Comparison of ENCODE assay signal across 9 cellular contexts in genomic region chr2:127811922-127812321, GRCh38. TPM values are rescaled to one million over a fixed set of nuclear protein-coding genes. Genes with fewer than 3 reads are reported as not detected.
DNase-seq lines count a peak whose midpoint lies in the region; ATAC-seq and TF ChIP-seq lines count a peak whose summit lies in the region.
"Had no signal": no experiment of that assay in that cellular context is flagged by ENCODE, and none has a peak within 500 bp of the region (broad histone marks: within the 10 kb centered on the region; RNA-seq: fewer than 3 reads in every experiment).

No MANE protein-coding gene starts in this region.

- H3K9ac ChIP-seq in Karpas-422 (ENCODE audit: low read length) = peak overlapping the region; percentile 92

- no peak for DNase-seq in Karpas-422
- DNase-seq in breast epithelium (ENCODE audit: low spot score in 2 of 2) = no peak
- no peak for DNase-seq in naive B cell
- no peak for DNase-seq in central memory CD4-positive, alpha-beta T cell
- no peak for DNase-seq in iPS-NIHi7 (ENCODE audit: extremely low spot score)
- no peak for DNase-seq in DMS53 (lab: John Stamatoyannopoulos, UW)
- DNase-seq: NCI-H2107 had no signal

- H3K27ac ChIP-seq in C4-2B (peak overlapping the region; percentile 88), Karpas-422 (ENCODE audit: low read length) (peak overlapping the region; percentile 80), breast epithelium (peak overlapping the region; percentile 97)

- no peaks in the 10 kb centered on the region for H3K9me3 Mint-ChIP-seq in naive B cell

- H3K79me2 ChIP-seq in Karpas-422 (ENCODE audit: low read length) = peaks cover 39% of the 10 kb centered on the region

- peak overlapping the region in 5 of 6 donors; percentile 83 to 100 (median 97) for H3K27ac Mint-ChIP-seq in naive B cell

- H4K20me1 ChIP-seq in Karpas-422 (ENCODE audit: insufficient read depth, low read depth, low read length) = peaks cover 24% of the 10 kb centered on the region

- no peaks in the 10 kb centered on the region for H3K27me3 ChIP-seq in Karpas-422 (ENCODE audit: low read length)
- no peaks in the 10 kb centered on the region for H3K27me3 ChIP-seq in breast epithelium

- H3K36me3 ChIP-seq in Karpas-422 (ENCODE audit: insufficient read depth, low read length) (0 out of 2 replicates have a peak, but pooled peaks cover 3% of the 10 kb centered on the region), breast epithelium (no peaks in the 10 kb centered on the region)

- TF ChIP-seq CTCF in C4-2B (conservative IDR thresholded peaks at IDR 0.05) (no peak), breast epithelium (IDR thresholded peaks at IDR 0.05) (no peak)

- peak overlapping the region; percentile 94 for H3K4me2 ChIP-seq in Karpas-422 (ENCODE audit: low read depth, low read length, poor library complexity, severe bottlenecking)

- H3K9me3 ChIP-seq in Karpas-422 (ENCODE audit: low read length) (no peaks in the 10 kb centered on the region), breast epithelium (no peaks in the 10 kb centered on the region)

- no peaks in the 10 kb centered on the region for H3K9me2 ChIP-seq in Karpas-422 (replicated peaks; ENCODE audit: insufficient read depth, low read length)

- H3K27me3 Mint-ChIP-seq in naive B cell = peaks cover 0 to 4% (median 0%) of the 10 kb centered on the region in 3 donors

- intact Hi-C loops in breast epithelium (cut with DNase I; ENCODE audit: low total_unique reads) = no loop called here

- peaks cover 32 to 47% (median 47%) of the 10 kb centered on the region in 3 donors for H3K4me1 Mint-ChIP-seq in naive B cell

- H3K4me1 ChIP-seq in Karpas-422 (ENCODE audit: low read length) (peaks cover 41% of the 10 kb centered on the region), breast epithelium (peaks cover 0 to 4% of the 10 kb centered on the region in 2 donors)

- TF ChIP-seq POLR2A in breast epithelium (IDR thresholded peaks at IDR 0.05) = no peak

- H3K36me3 Mint-ChIP-seq in naive B cell = peaks cover 0 to 13% of the 10 kb centered on the region in 2 donors

- ATAC-seq in naive B cell (ENCODE audit: low read depth in 2 of 2) (no peak), GM21390 (IDR thresholded peaks at IDR 0.05; ENCODE audit: unreplicated experiment) (no peak)

- 0 out of 2 replicates have a peak overlapping the region, but pooled peaks have one; percentile 64 for H2AFZ ChIP-seq in Karpas-422 (ENCODE audit: low read length)

- H3K4me3 ChIP-seq in Karpas-422 (ENCODE audit: low read length) (peak overlapping the region; percentile 90), breast epithelium (peak overlapping the region; percentile 66 to 92 (median 80))

- H3K4me3 Mint-ChIP-seq in naive B cell = peak overlapping the region; percentile 96 to 100 (median 98)

RNA-seq across cellular contexts. Expression of gene WDR33, which starts 1.0 kb away (rescaled TPM):
- 33.6 and 65.0 TPM in 2 replicates for total RNA-seq in Karpas-422 (2014; rRNA removed; shearing (Covaris generic); ENCODE audit: low replicate concordance)
- 10 to 100 TPM; 49.4 to 83.3 (median 50.1) TPM for total RNA-seq in breast epithelium
- polyA plus RNA-seq in naive B cell (ENCODE audit: low read depth in 6 of 6) = 10 to 100 TPM; 20.5 to 50.4 (median 37.3) TPM

RNA-seq across cellular contexts. Expression of gene POLR2D, which starts 46.0 kb away (rescaled TPM):
- total RNA-seq in Karpas-422 (2014; rRNA removed; shearing (Covaris generic); ENCODE audit: low replicate concordance) = 18.5 and 33.5 TPM in 2 replicates
- total RNA-seq in breast epithelium = 10 to 100 TPM in 2 of 3 donors, 1 to 10 TPM in 1; 8.3 to 16.1 (median 12.0) TPM
- polyA plus RNA-seq in naive B cell (ENCODE audit: low read depth in 6 of 6) = 10 to 100 TPM; 15.9 to 45.1 (median 37.1) TPM
